Comparison of ENCODE assay signal across 1 cellular context in the genomic region with DNA sequence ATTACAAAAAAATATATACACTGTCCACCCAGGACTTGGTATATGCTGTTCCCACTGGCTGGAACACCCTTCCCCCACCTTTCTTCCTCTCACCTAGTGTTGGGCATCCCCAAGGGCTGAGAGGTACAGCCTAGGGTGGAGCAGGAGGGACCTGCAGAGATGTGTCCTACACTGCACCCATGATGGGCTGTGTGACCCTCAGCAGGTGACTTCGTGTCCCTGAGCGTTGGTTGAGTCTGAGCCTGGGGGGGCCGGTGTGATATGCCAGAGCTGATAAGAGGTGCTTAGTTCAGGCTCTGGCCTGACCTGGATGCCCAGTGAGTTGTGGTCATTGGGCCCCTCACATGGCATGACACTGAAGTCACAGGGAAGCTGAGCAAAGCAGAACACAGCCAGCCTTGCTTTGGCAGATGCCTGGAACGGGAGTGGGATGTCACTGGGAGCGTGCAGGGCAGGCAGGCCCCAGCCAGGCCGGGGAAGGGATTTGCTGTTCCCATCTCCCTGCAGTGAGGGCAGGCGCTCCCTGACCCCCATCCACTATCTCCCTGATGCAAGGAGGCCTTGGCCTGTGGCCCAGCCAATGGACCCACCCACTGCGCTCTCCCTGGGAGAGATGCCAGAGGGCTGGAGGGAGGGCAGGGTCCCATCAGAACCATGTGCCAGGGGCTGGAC.
A peak's percentile ranks its signal among the peaks of the same experiment; 100 is the strongest.
TF ChIP-seq lines count a peak whose summit lies in the region.

No MANE protein-coding gene starts in this region.

TF ChIP-seq in HepG2, 621 proteins besides CTCF, POLR2A, EP300 and RAD21 (continued from another document and continues in another):
- TF ChIP-seq, protein P1, sequence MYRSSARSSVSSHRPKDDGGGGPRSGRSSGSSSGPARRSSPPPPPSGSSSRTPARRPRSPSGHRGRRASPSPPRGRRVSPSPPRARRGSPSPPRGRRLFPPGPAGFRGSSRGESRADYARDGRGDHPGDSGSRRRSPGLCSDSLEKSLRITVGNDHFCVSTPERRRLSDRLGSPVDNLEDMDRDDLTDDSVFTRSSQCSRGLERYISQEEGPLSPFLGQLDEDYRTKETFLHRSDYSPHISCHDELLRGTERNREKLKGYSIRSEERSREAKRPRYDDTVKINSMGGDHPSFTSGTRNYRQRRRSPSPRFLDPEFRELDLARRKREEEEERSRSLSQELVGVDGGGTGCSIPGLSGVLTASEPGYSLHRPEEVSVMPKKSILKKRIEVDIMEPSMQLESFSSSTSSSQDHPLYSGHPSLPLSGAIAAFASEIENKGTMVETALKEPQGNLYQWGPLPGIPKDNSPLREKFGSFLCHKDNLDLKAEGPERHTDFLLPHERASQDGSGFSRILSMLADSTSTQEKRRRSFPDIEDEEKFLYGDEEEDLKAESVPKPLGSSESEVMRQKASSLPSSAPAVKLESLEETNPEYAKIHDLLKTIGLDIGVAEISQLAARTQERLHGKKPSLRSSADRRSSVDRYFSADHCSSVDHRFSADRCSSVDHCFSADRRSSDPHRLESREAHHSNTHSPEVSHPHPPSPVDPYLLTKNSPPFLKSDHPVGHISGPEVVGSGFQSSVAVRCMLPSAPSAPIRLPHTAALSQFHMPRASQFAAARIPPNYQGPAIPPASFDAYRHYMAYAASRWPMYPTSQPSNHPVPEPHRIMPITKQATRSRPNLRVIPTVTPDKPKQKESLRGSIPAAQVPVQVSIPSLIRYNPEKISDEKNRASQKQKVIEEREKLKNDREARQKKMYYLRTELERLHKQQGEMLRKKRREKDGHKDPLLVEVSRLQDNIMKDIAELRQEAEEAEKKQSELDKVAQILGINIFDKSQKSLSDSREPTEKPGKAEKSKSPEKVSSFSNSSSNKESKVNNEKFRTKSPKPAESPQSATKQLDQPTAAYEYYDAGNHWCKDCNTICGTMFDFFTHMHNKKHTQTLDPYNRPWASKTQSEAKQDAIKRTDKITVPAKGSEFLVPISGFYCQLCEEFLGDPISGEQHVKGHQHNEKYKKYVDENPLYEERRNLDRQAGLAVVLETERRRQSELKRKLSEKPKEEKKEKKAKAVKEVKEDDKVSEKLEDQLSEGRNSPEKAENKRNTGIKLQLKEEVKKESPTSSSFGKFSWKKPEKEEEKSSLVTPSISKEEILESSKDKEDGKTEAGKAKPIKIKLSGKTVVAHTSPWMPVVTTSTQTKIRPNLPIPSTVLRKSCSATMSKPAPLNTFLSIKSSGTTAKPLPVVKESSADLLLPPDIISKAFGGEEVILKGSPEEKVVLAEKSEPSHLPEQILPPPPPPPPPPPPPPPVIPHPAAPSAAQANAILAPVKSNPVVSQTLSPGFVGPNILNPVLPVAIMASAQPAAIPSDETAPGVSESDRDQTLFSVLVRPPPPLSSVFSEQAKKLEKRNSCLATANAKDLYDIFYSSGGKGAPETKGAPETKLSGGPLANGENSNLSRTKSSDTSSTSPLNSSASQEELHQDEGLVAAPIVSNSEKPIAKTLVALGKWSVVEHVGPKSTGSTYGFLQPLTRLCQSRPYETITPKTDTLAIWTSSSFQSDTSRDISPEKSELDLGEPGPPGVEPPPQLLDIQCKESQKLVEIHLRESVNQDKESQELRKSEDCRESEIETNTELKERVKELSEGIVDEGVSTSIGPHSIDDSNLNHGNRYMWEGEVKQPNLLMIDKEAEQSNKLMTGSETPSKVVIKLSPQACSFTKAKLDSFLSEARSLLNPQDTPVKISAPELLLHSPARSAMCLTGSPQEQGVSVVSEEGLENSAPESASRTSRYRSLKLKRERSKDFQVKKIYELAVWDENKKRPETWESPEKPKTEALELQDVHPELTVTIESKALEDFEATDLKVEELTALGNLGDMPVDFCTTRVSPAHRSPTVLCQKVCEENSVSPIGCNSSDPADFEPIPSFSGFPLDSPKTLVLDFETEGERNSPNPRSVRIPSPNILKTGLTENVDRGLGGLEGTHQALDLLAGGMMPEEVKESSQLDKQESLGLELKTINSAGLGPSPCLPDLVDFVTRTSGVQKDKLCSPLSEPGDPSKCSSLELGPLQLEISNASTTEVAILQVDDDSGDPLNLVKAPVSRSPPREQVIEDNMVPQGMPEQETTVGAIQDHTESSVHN (CRISPR knock-in tag; IDR thresholded peaks at IDR 0.05) = no peak
- TF ChIP-seq SYNCRIP (IDR thresholded peaks at IDR 0.05; ENCODE audit: insufficient read depth, low read depth, low read length) (no peak), NPAS2 (CRISPR knock-in tag; IDR thresholded peaks at IDR 0.05; ENCODE audit: borderline replicate concordance) (no peak), ZNF883 (CRISPR knock-in tag; IDR thresholded peaks at IDR 0.05; ENCODE audit: not compliant biosample characterization) (peak; percentile 9), ZNF83 (CRISPR knock-in tag; IDR thresholded peaks at IDR 0.05; ENCODE audit: borderline replicate concordance) (no peak), TSC22D2 (CRISPR knock-in tag; IDR thresholded peaks at IDR 0.05; ENCODE audit: borderline replicate concordance) (no peak), SAP130 (CRISPR knock-in tag; IDR thresholded peaks at IDR 0.05; ENCODE audit: low read depth) (peak; percentile 53; the same call in 1 of the 2 replicates), RFX3 (CRISPR knock-in tag; IDR thresholded peaks at IDR 0.05) (no peak), PPARG (CRISPR knock-in tag; conservative IDR thresholded peaks at IDR 0.05) (no peak), ZNF776 (CRISPR knock-in tag; IDR thresholded peaks at IDR 0.05) (no peak), ZNF672 (CRISPR knock-in tag; IDR thresholded peaks at IDR 0.05) (no peak), MED8 (CRISPR knock-in tag; IDR thresholded peaks at IDR 0.05; ENCODE audit: insufficient replicate concordance) (no peak), ZSCAN9 (CRISPR knock-in tag; IDR thresholded peaks at IDR 0.05; ENCODE audit: borderline replicate concordance) (no peak), MYC (CRISPR knock-in tag; IDR thresholded peaks at IDR 0.05; ENCODE audit: borderline replicate concordance) (peak; percentile 34; the same call in 1 of the 2 replicates), ZNF841 (CRISPR knock-in tag; IDR thresholded peaks at IDR 0.05; ENCODE audit: borderline replicate concordance) (no peak), ZNF205 (CRISPR knock-in tag; IDR thresholded peaks at IDR 0.05) (no peak), MBNL3 (CRISPR knock-in tag; conservative IDR thresholded peaks at IDR 0.05) (no peak), XRCC5 (optimal IDR thresholded peaks at IDR 0.05; ENCODE audit: low read length) (peak; percentile 60), MAFK (conservative IDR thresholded peaks at IDR 0.05 in 1 of 2, IDR thresholded peaks at IDR 0.05 in 1 of 2; ENCODE audit: low read length in 2 of 2) (no peak), FOXO1 (CRISPR knock-in tag; IDR thresholded peaks at IDR 0.05) (no peak), ZNF180 (CRISPR knock-in tag; IDR thresholded peaks at IDR 0.05; ENCODE audit: borderline replicate concordance, low read depth) (no peak), TCF7 (IDR thresholded peaks at IDR 0.05; ENCODE audit: low read depth) (no peak), HMG20B (CRISPR knock-in tag; conservative IDR thresholded peaks at IDR 0.05) (no peak), HNF4A (CRISPR knock-in tag; IDR thresholded peaks at IDR 0.05) (peak; percentile 55), SP5 (CRISPR knock-in tag; IDR thresholded peaks at IDR 0.05; ENCODE audit: borderline replicate concordance, low read depth) (peak; percentile 53; the same call in 1 of the 2 replicates), ZNF451 (CRISPR knock-in tag; IDR thresholded peaks at IDR 0.05) (no peak), MTA1 (CRISPR knock-in tag; IDR thresholded peaks at IDR 0.05; ENCODE audit: borderline replicate concordance) (peak; percentile 73; the same call in 1 of the 2 replicates), SP4 (CRISPR knock-in tag; IDR thresholded peaks at IDR 0.05) (no peak), ARNT2 (CRISPR knock-in tag; IDR thresholded peaks at IDR 0.05; ENCODE audit: low read depth) (no peak), PAWR (CRISPR knock-in tag; IDR thresholded peaks at IDR 0.05; ENCODE audit: borderline replicate concordance) (no peak), KLF6 (CRISPR knock-in tag; IDR thresholded peaks at IDR 0.05) (no peak), IKZF1 (IDR thresholded peaks at IDR 0.05) (no peak), POLR2AphosphoS5 (IDR thresholded peaks at IDR 0.05; ENCODE audit: low read depth, low read length) (no peak), CREM (IDR thresholded peaks at IDR 0.05) (no peak), CREM (CRISPR knock-in tag; IDR thresholded peaks at IDR 0.05) (no peak), ZSCAN31 (CRISPR knock-in tag; IDR thresholded peaks at IDR 0.05; ENCODE audit: low read depth) (no peak), ZNF468 (CRISPR knock-in tag; IDR thresholded peaks at IDR 0.05) (no peak), HNRNPH1 (optimal IDR thresholded peaks at IDR 0.05; ENCODE audit: low read depth, low read length) (no peak), POLR2AphosphoS2 (IDR thresholded peaks at IDR 0.05; ENCODE audit: low read depth, low read length) (no peak), FOSL2 (CRISPR knock-in tag; IDR thresholded peaks at IDR 0.05) (no peak), MXD4 (CRISPR knock-in tag; IDR thresholded peaks at IDR 0.05) (0 out of 2 replicates have a peak, but pooled peaks have one; percentile 37), CBX2 (IDR thresholded peaks at IDR 0.05; ENCODE audit: low read depth, low read length) (no peak), CBX2 (CRISPR knock-in tag; IDR thresholded peaks at IDR 0.05; ENCODE audit: low read depth) (no peak), CREB1 (IDR thresholded peaks at IDR 0.05) (no peak), CREB1 (CRISPR knock-in tag; IDR thresholded peaks at IDR 0.05) (no peak), NR2F1 (CRISPR knock-in tag; IDR thresholded peaks at IDR 0.05) (peak in 1 of 2 experiments; percentile 21; a peak in 1 of 4 replicates), ZNF724P (CRISPR knock-in tag; IDR thresholded peaks at IDR 0.05; ENCODE audit: borderline replicate concordance) (no peak), ZNF34 (CRISPR knock-in tag; IDR thresholded peaks at IDR 0.05; ENCODE audit: borderline replicate concordance) (no peak), NCOA1 (CRISPR knock-in tag; IDR thresholded peaks at IDR 0.05) (no peak)
- TF ChIP-seq, protein P2, sequence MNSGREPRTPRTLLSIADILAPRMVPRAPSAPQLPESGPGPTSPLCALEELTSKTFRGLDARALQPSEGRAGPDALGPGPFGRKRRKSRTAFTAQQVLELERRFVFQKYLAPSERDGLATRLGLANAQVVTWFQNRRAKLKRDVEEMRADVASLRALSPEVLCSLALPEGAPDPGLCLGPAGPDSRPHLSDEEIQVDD (CRISPR knock-in tag; IDR thresholded peaks at IDR 0.05; ENCODE audit: borderline replicate concordance) = no peak
- TF ChIP-seq, protein P3, sequence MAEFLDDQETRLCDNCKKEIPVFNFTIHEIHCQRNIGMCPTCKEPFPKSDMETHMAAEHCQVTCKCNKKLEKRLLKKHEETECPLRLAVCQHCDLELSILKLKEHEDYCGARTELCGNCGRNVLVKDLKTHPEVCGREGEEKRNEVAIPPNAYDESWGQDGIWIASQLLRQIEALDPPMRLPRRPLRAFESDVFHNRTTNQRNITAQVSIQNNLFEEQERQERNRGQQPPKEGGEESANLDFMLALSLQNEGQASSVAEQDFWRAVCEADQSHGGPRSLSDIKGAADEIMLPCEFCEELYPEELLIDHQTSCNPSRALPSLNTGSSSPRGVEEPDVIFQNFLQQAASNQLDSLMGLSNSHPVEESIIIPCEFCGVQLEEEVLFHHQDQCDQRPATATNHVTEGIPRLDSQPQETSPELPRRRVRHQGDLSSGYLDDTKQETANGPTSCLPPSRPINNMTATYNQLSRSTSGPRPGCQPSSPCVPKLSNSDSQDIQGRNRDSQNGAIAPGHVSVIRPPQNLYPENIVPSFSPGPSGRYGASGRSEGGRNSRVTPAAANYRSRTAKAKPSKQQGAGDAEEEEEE (CRISPR knock-in tag; IDR thresholded peaks at IDR 0.05; ENCODE audit: borderline replicate concordance) = no peak
- TF ChIP-seq, protein P4, sequence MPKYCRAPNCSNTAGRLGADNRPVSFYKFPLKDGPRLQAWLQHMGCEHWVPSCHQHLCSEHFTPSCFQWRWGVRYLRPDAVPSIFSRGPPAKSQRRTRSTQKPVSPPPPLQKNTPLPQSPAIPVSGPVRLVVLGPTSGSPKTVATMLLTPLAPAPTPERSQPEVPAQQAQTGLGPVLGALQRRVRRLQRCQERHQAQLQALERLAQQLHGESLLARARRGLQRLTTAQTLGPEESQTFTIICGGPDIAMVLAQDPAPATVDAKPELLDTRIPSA (CRISPR knock-in tag; IDR thresholded peaks at IDR 0.05; ENCODE audit: borderline replicate concordance) = no peak
- TF ChIP-seq, protein P5, sequence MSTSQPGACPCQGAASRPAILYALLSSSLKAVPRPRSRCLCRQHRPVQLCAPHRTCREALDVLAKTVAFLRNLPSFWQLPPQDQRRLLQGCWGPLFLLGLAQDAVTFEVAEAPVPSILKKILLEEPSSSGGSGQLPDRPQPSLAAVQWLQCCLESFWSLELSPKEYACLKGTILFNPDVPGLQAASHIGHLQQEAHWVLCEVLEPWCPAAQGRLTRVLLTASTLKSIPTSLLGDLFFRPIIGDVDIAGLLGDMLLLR (CRISPR knock-in tag; IDR thresholded peaks at IDR 0.05) = 0 out of 2 replicates have a peak, but pooled peaks have one; percentile 37
- TF ChIP-seq, protein P6, sequence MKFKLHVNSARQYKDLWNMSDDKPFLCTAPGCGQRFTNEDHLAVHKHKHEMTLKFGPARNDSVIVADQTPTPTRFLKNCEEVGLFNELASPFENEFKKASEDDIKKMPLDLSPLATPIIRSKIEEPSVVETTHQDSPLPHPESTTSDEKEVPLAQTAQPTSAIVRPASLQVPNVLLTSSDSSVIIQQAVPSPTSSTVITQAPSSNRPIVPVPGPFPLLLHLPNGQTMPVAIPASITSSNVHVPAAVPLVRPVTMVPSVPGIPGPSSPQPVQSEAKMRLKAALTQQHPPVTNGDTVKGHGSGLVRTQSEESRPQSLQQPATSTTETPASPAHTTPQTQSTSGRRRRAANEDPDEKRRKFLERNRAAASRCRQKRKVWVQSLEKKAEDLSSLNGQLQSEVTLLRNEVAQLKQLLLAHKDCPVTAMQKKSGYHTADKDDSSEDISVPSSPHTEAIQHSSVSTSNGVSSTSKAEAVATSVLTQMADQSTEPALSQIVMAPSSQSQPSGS (CRISPR knock-in tag; IDR thresholded peaks at IDR 0.05) = no peak
- TF ChIP-seq, protein P7, sequence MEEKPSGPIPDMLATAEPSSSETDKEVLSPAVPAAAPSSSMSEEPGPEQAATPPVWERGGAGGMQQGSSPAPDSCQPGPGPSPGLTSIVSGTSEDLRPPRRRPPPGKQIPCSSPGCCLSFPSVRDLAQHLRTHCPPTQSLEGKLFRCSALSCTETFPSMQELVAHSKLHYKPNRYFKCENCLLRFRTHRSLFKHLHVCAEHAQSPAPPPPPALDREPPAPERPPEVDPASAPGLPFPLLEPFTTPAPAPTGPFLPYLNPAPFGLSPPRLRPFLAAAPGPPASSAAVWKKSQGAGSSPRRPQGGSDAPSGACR (CRISPR knock-in tag; IDR thresholded peaks at IDR 0.05) = 0 out of 2 replicates have a peak, but pooled peaks have one; percentile 52
- TF ChIP-seq, protein P8, sequence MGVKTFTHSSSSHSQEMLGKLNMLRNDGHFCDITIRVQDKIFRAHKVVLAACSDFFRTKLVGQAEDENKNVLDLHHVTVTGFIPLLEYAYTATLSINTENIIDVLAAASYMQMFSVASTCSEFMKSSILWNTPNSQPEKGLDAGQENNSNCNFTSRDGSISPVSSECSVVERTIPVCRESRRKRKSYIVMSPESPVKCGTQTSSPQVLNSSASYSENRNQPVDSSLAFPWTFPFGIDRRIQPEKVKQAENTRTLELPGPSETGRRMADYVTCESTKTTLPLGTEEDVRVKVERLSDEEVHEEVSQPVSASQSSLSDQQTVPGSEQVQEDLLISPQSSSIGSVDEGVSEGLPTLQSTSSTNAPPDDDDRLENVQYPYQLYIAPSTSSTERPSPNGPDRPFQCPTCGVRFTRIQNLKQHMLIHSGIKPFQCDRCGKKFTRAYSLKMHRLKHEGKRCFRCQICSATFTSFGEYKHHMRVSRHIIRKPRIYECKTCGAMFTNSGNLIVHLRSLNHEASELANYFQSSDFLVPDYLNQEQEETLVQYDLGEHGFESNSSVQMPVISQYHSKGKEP (CRISPR knock-in tag; IDR thresholded peaks at IDR 0.05) = no peak
